10 cellular contexts compared by ENCODE assay signal in the genomic region with DNA sequence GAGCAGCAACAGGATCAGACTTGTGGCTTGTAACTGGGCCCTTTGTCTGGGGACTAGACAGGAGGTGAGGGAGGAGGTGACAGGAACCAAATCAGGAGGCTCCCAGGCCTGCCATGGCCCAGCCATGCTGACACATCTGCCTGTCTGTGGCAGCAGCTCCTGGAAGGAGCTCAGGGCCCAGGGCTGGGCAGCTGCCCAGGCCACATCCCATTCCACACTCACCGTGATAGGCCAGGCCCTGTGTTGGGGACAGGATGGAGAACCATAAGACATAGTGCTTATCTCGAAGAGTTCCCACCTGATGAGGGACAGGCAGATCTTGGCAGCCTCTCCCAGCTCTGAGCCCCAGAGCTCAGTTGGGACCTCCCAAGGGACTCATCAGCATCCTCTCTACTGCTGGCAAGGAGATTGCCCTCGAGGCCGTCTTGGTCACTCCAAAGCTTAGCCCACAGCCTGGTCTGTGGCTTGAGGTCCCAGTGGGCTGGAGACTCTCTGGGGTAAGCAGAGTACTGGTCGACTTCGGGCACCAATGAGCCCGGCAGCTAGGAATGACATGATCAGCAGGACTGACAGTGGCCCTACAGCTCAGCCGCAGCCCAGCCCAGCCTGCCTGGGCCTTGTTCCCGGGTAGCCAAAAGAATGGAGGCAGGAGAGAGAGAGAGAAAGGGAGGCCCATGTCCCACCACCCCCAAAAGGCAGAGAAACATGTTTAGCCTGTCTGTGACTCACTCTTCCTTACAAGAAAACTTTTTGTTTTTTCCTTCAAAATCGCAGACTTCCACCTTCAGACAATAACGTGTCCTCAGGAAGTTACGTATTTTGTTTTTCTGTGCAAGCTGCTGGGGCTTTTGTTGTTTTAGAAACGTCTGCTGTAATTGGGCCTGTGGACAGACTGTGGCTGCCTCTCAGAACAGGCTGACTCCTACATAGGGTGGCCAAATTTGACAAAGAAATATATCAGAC.
A peak's percentile ranks its signal among the peaks of the same experiment; 100 is the strongest.
DNase-seq lines count a peak whose midpoint lies in the region; ATAC-seq and TF ChIP-seq lines count a peak whose summit lies in the region.
"Had no signal": no experiment of that assay in that cellular context is flagged by ENCODE, and none has a peak within 500 bp of the region (broad histone marks: within the 10 kb centered on the region; RNA-seq: fewer than 3 reads in every experiment).

No MANE protein-coding gene starts in this region.

- H3K4me1 ChIP-seq in mucosa of rectum (ENCODE audit: control insufficient read depth in 2 of 2, insufficient read depth in 2 of 2, low read length in 2 of 2) (no peaks in the 10 kb centered on the region), vagina (peaks cover 43% of the 10 kb centered on the region)
- H3K4me1 ChIP-seq: A549 had no signal

- H3K4me1 Mint-ChIP-seq in activated T-cell treated with anti-CD3 and anti-CD28 coated beads, Interleukin-2, amount 50 U/mL, for 72 hours (ENCODE audit: low read depth): peaks cover 10% of the 10 kb centered on the region
- H3K4me1 Mint-ChIP-seq in immature natural killer cell: peaks cover 0 to 1% of the 10 kb centered on the region in 2 donors

- H3K27me3 ChIP-seq in mucosa of rectum (ENCODE audit: control insufficient read depth in 2 of 2, insufficient read depth in 2 of 2, low read length in 2 of 2): no peaks in the 10 kb centered on the region
- H3K27me3 ChIP-seq in vagina: no peaks in the 10 kb centered on the region

- no peak overlapping the region for H3K9ac ChIP-seq in mucosa of rectum (ENCODE audit: low read depth in 1 of 2, low read length in 2 of 2)

- H3K9me3 Mint-ChIP-seq in activated T-cell treated with anti-CD3 and anti-CD28 coated beads, Interleukin-2, amount 50 U/mL, for 72 hours: no peaks in the 10 kb centered on the region
- no peaks in the 10 kb centered on the region for H3K9me3 Mint-ChIP-seq in immature natural killer cell

- H3K36me3 ChIP-seq in mucosa of rectum (ENCODE audit: control insufficient read depth in 2 of 2, insufficient read depth in 2 of 2, low read length in 2 of 2) (no peaks in the 10 kb centered on the region), vagina (no peaks in the 10 kb centered on the region)

- no peak for TF ChIP-seq POLR2A in vagina (IDR thresholded peaks at IDR 0.05)

- no peaks in the 10 kb centered on the region for H3K9me3 ChIP-seq in mucosa of rectum (ENCODE audit: control insufficient read depth in 2 of 2, low read length in 2 of 2)
- no peaks in the 10 kb centered on the region for H3K9me3 ChIP-seq in vagina
- H3K9me3 ChIP-seq: A549 had no signal

- H3K27ac ChIP-seq in epithelial cell of prostate: peak overlapping the region; percentile 24
- H3K27ac ChIP-seq in mucosa of rectum (ENCODE audit: low read depth in 2 of 2, low read length in 2 of 2): peak overlapping the region; percentile 32 to 43
- H3K27ac ChIP-seq in vagina: peak overlapping the region; percentile 61

- no peak overlapping the region for H3K4me3 Mint-ChIP-seq in activated T-cell treated with anti-CD3 and anti-CD28 coated beads, Interleukin-2, amount 50 U/mL, for 72 hours
- H3K4me3 Mint-ChIP-seq in immature natural killer cell: no peak overlapping the region

- no peak for TF ChIP-seq CTCF in vagina (IDR thresholded peaks at IDR 0.05)

- DNase-seq in activated T-cell treated with anti-CD3 and anti-CD28 coated beads, Interleukin-2, amount 50 U/mL, for 72 hours: no peak
- DNase-seq in activated T-cell treated with anti-CD3 and anti-CD28 coated beads for 4 hours: no peak
- DNase-seq in epithelial cell of prostate (ENCODE audit: low read depth, low spot score): no peak
- DNase-seq in vagina (ENCODE audit: extremely low spot score in 2 of 2): no peak
- no peak for DNase-seq in mesenteric fat pad (ENCODE audit: low spot score)
- no peak for DNase-seq in HUDEP-2 (lab: John Stamatoyannopoulos, UW; ENCODE audit: unreplicated experiment in 76 of 76)
- DNase-seq in immature natural killer cell: no peak
- DNase-seq: GDM1 had no signal

- no peak for ATAC-seq in activated T-cell treated with anti-CD3 and anti-CD28 coated beads, Interleukin-2, amount 50 U/mL, for 72 hours (replicated peaks in 1 of 2)

- no peaks in the 10 kb centered on the region for H3K36me3 Mint-ChIP-seq in activated T-cell treated with anti-CD3 and anti-CD28 coated beads, Interleukin-2, amount 50 U/mL, for 72 hours (ENCODE audit: insufficient read depth in 2 of 2)
- H3K36me3 Mint-ChIP-seq in immature natural killer cell: no peaks in the 10 kb centered on the region

- intact Hi-C loops in vagina (cut with DNase I): no loop called here

- H3K4me3 ChIP-seq in mucosa of rectum (ENCODE audit: low read length in 2 of 2): no peak overlapping the region
- no peak overlapping the region for H3K4me3 ChIP-seq in vagina
- H3K4me3 ChIP-seq: A549 had no signal

- H3K27ac Mint-ChIP-seq in activated T-cell treated with anti-CD3 and anti-CD28 coated beads, Interleukin-2, amount 50 U/mL, for 72 hours: peak overlapping the region; percentile 24
- H3K27ac Mint-ChIP-seq in immature natural killer cell: no peak overlapping the region

- no peaks in the 10 kb centered on the region for H3K27me3 Mint-ChIP-seq in activated T-cell treated with anti-CD3 and anti-CD28 coated beads, Interleukin-2, amount 50 U/mL, for 72 hours (ENCODE audit: low read depth)
- peaks cover 0 to 3% (median 2%) of the 10 kb centered on the region in 3 donors for H3K27me3 Mint-ChIP-seq in immature natural killer cell (ENCODE audit: low read depth in 3 of 3)
